Comparison of ENCODE assay signal across 1 cellular context in the genomic region with DNA sequence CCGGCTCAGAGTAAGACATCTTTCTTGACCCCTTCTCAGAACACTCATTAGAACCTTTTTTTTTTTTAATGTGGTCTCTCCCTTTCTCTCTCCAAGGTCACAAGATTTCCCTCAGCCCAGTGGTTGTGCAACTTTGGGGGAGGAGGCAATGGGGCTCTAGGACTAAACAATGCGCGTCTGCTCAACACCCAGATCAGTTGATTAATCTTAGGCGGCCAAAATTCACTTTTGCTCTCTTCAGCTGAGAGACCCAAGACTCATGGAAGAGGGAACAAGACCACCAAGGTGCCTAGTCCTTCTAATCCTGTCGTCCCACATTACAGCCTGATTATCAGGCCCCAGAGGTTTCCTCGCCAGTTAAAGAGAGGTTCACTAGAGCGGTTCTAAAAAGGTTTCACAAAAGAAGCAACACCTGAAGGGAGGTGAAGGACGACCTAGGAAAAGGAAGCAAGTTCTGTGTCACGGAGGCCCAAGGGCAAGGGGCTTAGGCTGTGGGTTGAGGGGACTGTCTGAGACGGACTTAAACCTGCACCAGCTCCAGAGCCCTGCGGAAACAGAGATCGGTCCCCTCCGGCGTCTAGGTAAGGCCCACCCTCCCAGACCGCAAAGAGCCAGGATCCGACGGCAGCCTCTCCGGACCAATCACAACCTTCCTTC.
TF ChIP-seq lines count a peak whose summit lies in the region.

No MANE protein-coding gene starts in this region.

TF ChIP-seq in endothelial cell of umbilical vein, 7 proteins besides CTCF, POLR2A, EP300 and RAD21:
- TF ChIP-seq FOS (IDR thresholded peaks at IDR 0.05; ENCODE audit: borderline replicate concordance, insufficient read depth, low read length) (no peak), JUN (IDR thresholded peaks at IDR 0.05; ENCODE audit: borderline replicate concordance, insufficient read depth, insufficient read length, low read depth) (no peak), MYC (IDR thresholded peaks at IDR 0.05; ENCODE audit: low read depth, low read length) (no peak), EZH2 (IDR thresholded peaks at IDR 0.05; ENCODE audit: borderline replicate concordance, low read depth, low read length, severe bottlenecking) (no peak), GATA2 (IDR thresholded peaks at IDR 0.05; ENCODE audit: insufficient read depth, insufficient read length, low read depth, low read length) (no peak), POLR2AphosphoS5 (IDR thresholded peaks at IDR 0.05; ENCODE audit: insufficient read depth, low read depth, low read length) (peak; percentile 34)
- TF ChIP-seq, protein P1, sequence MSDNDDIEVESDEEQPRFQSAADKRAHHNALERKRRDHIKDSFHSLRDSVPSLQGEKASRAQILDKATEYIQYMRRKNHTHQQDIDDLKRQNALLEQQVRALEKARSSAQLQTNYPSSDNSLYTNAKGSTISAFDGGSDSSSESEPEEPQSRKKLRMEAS (IDR thresholded peaks at IDR 0.05; ENCODE audit: insufficient read depth, insufficient read length), result no peak
